In genomic region chr13:49443689-49444516, GRCh38 we compare ENCODE assay signal across 8 cellular contexts. TPM values are rescaled to one million over a fixed set of nuclear protein-coding genes. Genes with fewer than 3 reads are reported as not detected.
DNase-seq lines count a peak whose midpoint lies in the region; ATAC-seq and TF ChIP-seq lines count a peak whose summit lies in the region.

TSS of gene CAB39L (minus strand) at chr13:49444064. CDS start at chr13:49382910, 61,154 bp downstream.
TSS of gene SETDB2 (plus strand) at chr13:49444274. CDS start at chr13:49451894, 7,620 bp downstream.

- H2AFZ ChIP-seq in SU-DHL-6 (ENCODE audit: low read depth, low read length, severe bottlenecking) = peak within 1 kb of the TSS; percentile 70
- peak within 1 kb of the TSS; percentile 91 for H2AFZ ChIP-seq in parathyroid adenoma

- peaks cover 37% of the 10 kb centered on the region for H3K79me2 ChIP-seq in SU-DHL-6 (ENCODE audit: insufficient read depth, low read length)
- H3K79me2 ChIP-seq in parathyroid adenoma = no peaks in the 10 kb centered on the region

- peak; percentile 88 to 95 for TF ChIP-seq POLR2A in tibial nerve (IDR thresholded peaks at IDR 0.05)

- H3K9me2 ChIP-seq in SU-DHL-6 (replicated peaks; ENCODE audit: insufficient read depth, low read length) = no peaks in the 10 kb centered on the region

- peaks cover 14% of the 10 kb centered on the region for H3K4me1 ChIP-seq in adipocyte (ENCODE audit: control insufficient read depth, insufficient read depth, low read length)
- peaks cover 12% of the 10 kb centered on the region for H3K4me1 ChIP-seq in cardiac muscle cell (ENCODE audit: low read depth)
- no peaks in the 10 kb centered on the region for H3K4me1 ChIP-seq in parathyroid adenoma
- peaks cover 0 to 46% (median 21%) of the 10 kb centered on the region in 4 donors for H3K4me1 ChIP-seq in tibial nerve

- H3K9ac ChIP-seq in SU-DHL-6 (ENCODE audit: low read length) = peak within 1 kb of the TSS; percentile 86
- peak within 1 kb of the TSS; percentile 88 for H3K9ac ChIP-seq in adipocyte (ENCODE audit: low read length)
- H3K9ac ChIP-seq in parathyroid adenoma = peak within 1 kb of the TSS; percentile 84

- DNase-seq in GM12865 (ENCODE audit: low read depth) = peak; percentile 100
- DNase-seq in NCI-H1105 (lab: John Stamatoyannopoulos, UW) = peak; percentile 91
- DNase-seq in adipocyte (ENCODE audit: low read depth) = peak; percentile 99
- DNase-seq in cardiac muscle cell (ENCODE audit: low read depth in 1 of 2, low spot score in 1 of 2) = peak; percentile 99 to 100
- peak; percentile 97 to 98 for DNase-seq in tibial nerve (ENCODE audit: low spot score in 2 of 2)

- H3K27ac ChIP-seq in SU-DHL-6 (ENCODE audit: low read depth, low read length) = peak within 1 kb of the TSS; percentile 95
- H3K27ac ChIP-seq in cardiac muscle cell = peak within 1 kb of the TSS; percentile 92
- peak within 1 kb of the TSS; percentile 98 for H3K27ac ChIP-seq in parathyroid adenoma
- peak within 1 kb of the TSS; percentile 85 to 99 (median 96) for H3K27ac ChIP-seq in tibial nerve

- ATAC-seq in HG02642 (IDR thresholded peaks at IDR 0.05; ENCODE audit: poor library complexity, unreplicated experiment) = peak; percentile 96

- H4K20me1 ChIP-seq in SU-DHL-6 (ENCODE audit: low read depth, low read length) = no peaks in the 10 kb centered on the region

- H3K4me3 ChIP-seq in GM12865 (ENCODE audit: low read depth, low read length) = peak within 1 kb of the TSS; percentile 81
- H3K4me3 ChIP-seq in SU-DHL-6 (ENCODE audit: insufficient read depth, low read length, poor library complexity, severe bottlenecking) = peak within 1 kb of the TSS; percentile 73
- H3K4me3 ChIP-seq in adipocyte (ENCODE audit: low read length) = peak within 1 kb of the TSS; percentile 96
- H3K4me3 ChIP-seq in cardiac muscle cell = peak within 1 kb of the TSS; percentile 51
- H3K4me3 ChIP-seq in parathyroid adenoma (ENCODE audit: low read depth, low read length) = peak within 1 kb of the TSS; percentile 93
- peak within 1 kb of the TSS; percentile 51 to 93 (median 81) for H3K4me3 ChIP-seq in tibial nerve

- whole genome bisulfite sequencing in tibial nerve, 2 donors = 1% methylated on average over 26 to 40 of the region's 54 CpGs

- H3K9me3 ChIP-seq in SU-DHL-6 (ENCODE audit: insufficient read depth, low read length) (no peaks in the 10 kb centered on the region), adipocyte (ENCODE audit: control insufficient read depth, low read length) (no peaks in the 10 kb centered on the region), cardiac muscle cell (ENCODE audit: low read depth) (no peaks in the 10 kb centered on the region), parathyroid adenoma (ENCODE audit: control insufficient read depth, low read length) (no peaks in the 10 kb centered on the region), tibial nerve (no peaks in the 10 kb centered on the region)

- H3K36me3 ChIP-seq in SU-DHL-6 (ENCODE audit: low read length) = peaks cover 3% of the 10 kb centered on the region; the same call in 1 of the 2 replicates
- no peaks in the 10 kb centered on the region for H3K36me3 ChIP-seq in adipocyte (ENCODE audit: control insufficient read depth, insufficient read depth, low read length, severe bottlenecking)
- no peaks in the 10 kb centered on the region for H3K36me3 ChIP-seq in cardiac muscle cell
- H3K36me3 ChIP-seq in parathyroid adenoma (ENCODE audit: control insufficient read depth, insufficient read depth, low read length) = no peaks in the 10 kb centered on the region
- no peaks in the 10 kb centered on the region for H3K36me3 ChIP-seq in tibial nerve

- H3K27me3 ChIP-seq in SU-DHL-6 (ENCODE audit: low read length) (no peaks in the 10 kb centered on the region), adipocyte (replicated peaks; ENCODE audit: control insufficient read depth, insufficient read depth, low read length) (no peaks in the 10 kb centered on the region), cardiac muscle cell (no peaks in the 10 kb centered on the region), parathyroid adenoma (ENCODE audit: control insufficient read depth, insufficient read depth, low read length) (no peaks in the 10 kb centered on the region), tibial nerve (no peaks in the 10 kb centered on the region)

- TF ChIP-seq EP300 in tibial nerve (IDR thresholded peaks at IDR 0.05) = peak; percentile 30 to 98

- H3K4me2 ChIP-seq in SU-DHL-6 (ENCODE audit: low read depth, low read length, poor library complexity, severe bottlenecking) (peak within 1 kb of the TSS; percentile 78), parathyroid adenoma (ENCODE audit: low read length) (peak within 1 kb of the TSS; percentile 97)

- peaks cover 38% of the 10 kb centered on the region for H3F3A ChIP-seq in SU-DHL-6 (ENCODE audit: insufficient read depth)

- TF ChIP-seq CTCF in GM12865 (IDR thresholded peaks at IDR 0.05; ENCODE audit: insufficient read depth, low read depth, low read length, missing control alignments) (peak; percentile 22), SU-DHL-6 (IDR thresholded peaks at IDR 0.05; ENCODE audit: insufficient read depth, low read length, poor library complexity, severe bottlenecking) (no peak), cardiac muscle cell (IDR thresholded peaks at IDR 0.05; ENCODE audit: low read depth, low read length) (peak; percentile 48), parathyroid adenoma (IDR thresholded peaks at IDR 0.05) (peak; percentile 42), tibial nerve (IDR thresholded peaks at IDR 0.05) (peak; percentile 25 to 79 (median 61))

RNA-seq across cellular contexts. Expression of gene CAB39L, which starts in this region (rescaled TPM):
- total RNA-seq in cardiac muscle cell (25.5 TPM in 2 replicates), tibial nerve (100 to 1,000 TPM in 3 of 4 donors, 10 to 100 TPM in 1; 89.4 to 152 (median 107) TPM)
- 22.3 and 25.9 TPM in 2 replicates for polyA plus RNA-seq in cardiac muscle cell

RNA-seq across cellular contexts. Expression of gene SETDB2, which starts in this region (rescaled TPM):
- total RNA-seq in cardiac muscle cell = 7.5 and 9.1 TPM in 2 replicates
- 12.4 and 17.1 TPM in 2 replicates for polyA plus RNA-seq in cardiac muscle cell
- 10 to 100 TPM in 3 of 4 donors, 1 to 10 TPM in 1; 9.2 to 16.5 (median 13.0) TPM for total RNA-seq in tibial nerve

Comparison
In these comparisons a context has a peak if more than half of its experiments do, and no peak if none do; other contexts are left out.
1. Peak in every context shown above with its lines: DNase-seq, ATAC-seq, H3K4me3 ChIP-seq and H3K27ac ChIP-seq.